In the genomic region with DNA sequence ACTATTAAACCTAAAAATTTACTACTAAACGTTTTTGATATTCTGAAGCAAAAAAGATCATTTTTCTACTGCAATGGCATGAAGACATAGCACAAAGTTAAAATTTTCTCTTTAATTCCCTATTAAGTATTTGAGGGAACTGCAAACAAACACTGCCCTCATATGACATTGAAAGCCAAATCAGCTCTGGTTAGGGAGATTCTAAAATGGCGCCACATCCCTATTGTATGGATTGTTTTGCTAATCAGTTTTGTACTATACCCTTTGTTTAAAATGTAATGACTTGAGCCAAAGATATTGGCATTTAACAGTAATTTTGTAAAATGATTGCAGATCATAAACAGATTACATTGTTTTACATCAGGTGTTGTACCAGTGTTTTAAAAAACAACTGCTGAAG, we compare ENCODE assay signal across 20 cellular contexts.
DNase-seq lines count a peak whose midpoint lies in the region; ATAC-seq, FAIRE-seq and TF ChIP-seq lines count a peak whose summit lies in the region.
"Had no signal": no experiment of that assay in that cellular context is flagged by ENCODE, and none has a peak within 500 bp of the region (broad histone marks: within the 10 kb centered on the region; RNA-seq: fewer than 3 reads in every experiment).

No MANE protein-coding gene starts in this region.

- no peak overlapping the region for H3K23ac ChIP-seq in H1 (ENCODE audit: insufficient read length)

- TF ChIP-seq CTCF in GM12865 (IDR thresholded peaks at IDR 0.05; ENCODE audit: insufficient read depth, low read depth, low read length, missing control alignments) (no peak), H1 (IDR thresholded peaks at IDR 0.05; ENCODE audit: control extremely low read depth in 1 of 3, insufficient read depth in 1 of 3, low read depth in 1 of 3, low read length in 3 of 3) (no peak)

- H3K4ac ChIP-seq in H1 (replicated peaks; ENCODE audit: insufficient read length, low read depth, low read length): no peak overlapping the region

- no peak overlapping the region for H2BK15ac ChIP-seq in H1 (ENCODE audit: low read length)

- H3K9ac ChIP-seq in H1 (replicated peaks in 1 of 4; ENCODE audit: extremely low read depth in 1 of 4, low read depth in 3 of 4, low read length in 3 of 4): 0 out of 7 replicates have a peak overlapping the region, but pooled peaks of 1 of the 4 experiments have one; percentile 31

- H3K56ac ChIP-seq in H1 (replicated peaks; ENCODE audit: insufficient read length, low read depth, low read length): no peak overlapping the region

- CTCF ChIA-PET in H1 (lab: Charles Lee; ENCODE audit: partially characterized antibody): interaction anchor here (1.4 kb wide), 1 partner anchor 61 kb away, joined by 3 read pairs; no protein-coding TSS in a partner anchor

- peaks cover 0 to 10% of the 10 kb centered on the region in 2 experiments; a peak in 2 of 4 replicates for H3K79me2 ChIP-seq in H1 (ENCODE audit: control insufficient read depth in 1 of 2, insufficient read depth in 2 of 2, low read length in 2 of 2)

- no peak overlapping the region for H4K91ac ChIP-seq in H1 (replicated peaks; ENCODE audit: insufficient read length, low read length)

- POLR2A ChIA-PET in H1 (lab: Charles Lee; ENCODE audit: partially characterized antibody): interaction anchor here (0.5 to 3.1 kb wide), 7 partner anchors 10 to 98 kb away, joined by 3 to 21 read pairs (median 4); no protein-coding TSS in a partner anchor

- H3K4me1 ChIP-seq in H1 (replicated peaks in 1 of 4; ENCODE audit: control insufficient read depth in 3 of 4, insufficient read depth in 4 of 4, low read length in 3 of 4): peaks cover 3 to 22% (median 16%) of the 10 kb centered on the region in 4 experiments; a peak in 5 of 7 replicates

- no peak for TF ChIP-seq POLR2A in H1 (IDR thresholded peaks at IDR 0.05; ENCODE audit: control extremely low read depth in 1 of 2, low read depth in 2 of 2, low read length in 2 of 2)

- peak overlapping the region; percentile 70 for H4K5ac ChIP-seq in H1 (ENCODE audit: insufficient read length, low read depth, low read length)

- no peak overlapping the region for H2BK20ac ChIP-seq in H1 (ENCODE audit: low read length)

- no peaks in the 10 kb centered on the region for H4K20me1 ChIP-seq in H1 (replicated peaks in 1 of 2; ENCODE audit: control insufficient read depth in 1 of 2, insufficient read depth in 2 of 2, low read length in 2 of 2)

- H3K14ac ChIP-seq in H1 (ENCODE audit: insufficient read length): no peak overlapping the region

- H2BK12ac ChIP-seq in H1 (ENCODE audit: low read depth, low read length): no peak overlapping the region

- no peaks in the 10 kb centered on the region for H3K79me1 ChIP-seq in H1 (ENCODE audit: low read depth, low read length)

- WGBS in H1 (ENCODE audit: extremely low coverage in 1 of 2, insufficient coverage in 1 of 2, insufficient read length in 1 of 2, insufficient replicate concordance in 2 of 2, low coverage in 1 of 2, low lambda C conversion rate in 2 of 2, missing lambda C conversion rate in 1 of 2), 2 experiments: 0% methylated on average over 2 of the region's 2 CpGs; no CpG with 5 or more reads in 1 of the 2 experiments

- H2AFZ ChIP-seq in H1 (ENCODE audit: low read length): no peak overlapping the region

- no peaks in the 10 kb centered on the region for H3K9me3 ChIP-seq in H1 (ENCODE audit: insufficient read depth in 2 of 2, low read depth in 1 of 2, low read length in 1 of 2)
- H3K9me3 ChIP-seq: BE2C, MG63 had no signal

- H4K8ac ChIP-seq in H1 (ENCODE audit: extremely low read depth, insufficient read depth, low read length): no peak overlapping the region

- peak overlapping the region in 1 of 4 donors; percentile 65 for H3K4me3 Mint-ChIP-seq in IgD-negative memory B cell
- H3K4me3 Mint-ChIP-seq in stimulated activated memory B cell treated with anti-CD40 and anti-IgM and Interleukin-4, amounts not matched to agents 10 μg/mL and 1 μg/mL and 100 μg/mL, for 72 hours: no peak overlapping the region
- H3K4me3 Mint-ChIP-seq: T-helper 1 cell treated with Interleukin-12 subunit alpha and Interleukin-12 subunit beta and Interleukin-4 antibody, amounts not matched to agents 30 μg/mL and 1 μg/mL, for 36 hours had no signal

- H3K36me3 Mint-ChIP-seq in IgD-negative memory B cell: peaks cover 2% of the 10 kb centered on the region
- peaks cover 6% of the 10 kb centered on the region for H3K36me3 Mint-ChIP-seq in stimulated activated memory B cell treated with anti-CD40 and anti-IgM and Interleukin-4, amounts not matched to agents 10 μg/mL and 1 μg/mL and 100 μg/mL, for 72 hours

- no peak overlapping the region for H2AK5ac ChIP-seq in H1 (ENCODE audit: low read depth, low read length)

- H3K18ac ChIP-seq in H1 (ENCODE audit: extremely low read depth, low read length): no peak overlapping the region

- no peak for ATAC-seq in stimulated activated memory B cell treated with anti-CD40 and anti-IgM and Interleukin-4, amounts not matched to agents 10 μg/mL and 1 μg/mL and 100 μg/mL, for 72 hours
- ATAC-seq in HG03280 (IDR thresholded peaks at IDR 0.05; ENCODE audit: unreplicated experiment): no peak

- H3K27me3 Mint-ChIP-seq in IgD-negative memory B cell: peaks cover 2% of the 10 kb centered on the region
- H3K27me3 Mint-ChIP-seq in stimulated activated memory B cell treated with anti-CD40 and anti-IgM and Interleukin-4, amounts not matched to agents 10 μg/mL and 1 μg/mL and 100 μg/mL, for 72 hours: no peaks in the 10 kb centered on the region

- H3K27me3 ChIP-seq in H1 (replicated peaks in 1 of 4; ENCODE audit: control insufficient read depth in 3 of 4, extremely low read depth in 1 of 4, insufficient read depth in 3 of 4, low read length in 3 of 4): no peaks in the 10 kb centered on the region
- H3K27me3 ChIP-seq: BE2C, MG63 had no signal

- H3K36me3 ChIP-seq in H1 (ENCODE audit: control insufficient read depth in 2 of 4, insufficient read depth in 4 of 4, low read length in 3 of 4): peaks cover 16 to 64% (median 40%) of the 10 kb centered on the region in 4 experiments
- H3K36me3 ChIP-seq: BE2C, MG63 had no signal

- H2BK120ac ChIP-seq in H1 (replicated peaks; ENCODE audit: low read depth, low read length): no peak overlapping the region

- peak overlapping the region; percentile 82 for H3K27ac ChIP-seq in H1 (ENCODE audit: low read depth, low read length)

- FAIRE-seq in H1 (lab: Jason Lieb, UNC) (no peak), HTR-8/SVneo (lab: Jason Lieb, UNC) (no peak)

- H3K23me2 ChIP-seq in H1 (ENCODE audit: low read depth, low read length): no peaks in the 10 kb centered on the region

- H2BK5ac ChIP-seq in H1 (ENCODE audit: low read depth, low read length): peak overlapping the region; percentile 28; the same call in 1 of the 2 replicates

- no peaks in the 10 kb centered on the region for H3K9me3 Mint-ChIP-seq in IgD-negative memory B cell
- H3K9me3 Mint-ChIP-seq in stimulated activated memory B cell treated with anti-CD40 and anti-IgM and Interleukin-4, amounts not matched to agents 10 μg/mL and 1 μg/mL and 100 μg/mL, for 72 hours: no peaks in the 10 kb centered on the region
- H3K9me3 Mint-ChIP-seq: CD4-positive, alpha-beta memory T cell; T-helper 1 cell treated with Interleukin-12 subunit alpha and Interleukin-12 subunit beta and Interleukin-4 antibody, amounts not matched to agents 30 μg/mL and 1 μg/mL, for 36 hours had no signal

- TF ChIP-seq EP300 in H1 (IDR thresholded peaks at IDR 0.05; ENCODE audit: borderline replicate concordance in 1 of 2, low read depth in 2 of 2, low read length in 2 of 2): no peak

- no peak for TF ChIP-seq RAD21 in H1 (IDR thresholded peaks at IDR 0.05 in 1 of 2, conservative IDR thresholded peaks at IDR 0.05 in 1 of 2; ENCODE audit: low read depth in 2 of 2, low read length in 2 of 2)

- DNase-seq in GM12865 (ENCODE audit: low read depth) (peak; percentile 18), H1 (ENCODE audit: low read depth in 1 of 2, low spot score in 2 of 2) (no peak), AG08395 (ENCODE audit: low spot score) (no peak), HTR-8/SVneo (ENCODE audit: insufficient read length, low spot score) (no peak)
- DNase-seq: ACHN; BE2C; CD4-positive, alpha-beta memory T cell; DMS 273 treated with DMSO at 0.1 percent for 48 hours; GOT3; KG1; MG63; NCI-H1105 treated with DMSO at 0.1 percent for 48 hours; NCI-H187; NCI-H446 treated with DMSO at 0.1 percent for 48 hours; NCI-H774; SHP77 treated with DMSO at 0.1 percent for 48 hours had no signal

- peaks cover 16 to 20% (median 19%) of the 10 kb centered on the region in 3 donors for H3K4me1 Mint-ChIP-seq in IgD-negative memory B cell
- peaks cover 13% of the 10 kb centered on the region for H3K4me1 Mint-ChIP-seq in stimulated activated memory B cell treated with anti-CD40 and anti-IgM and Interleukin-4, amounts not matched to agents 10 μg/mL and 1 μg/mL and 100 μg/mL, for 72 hours
- H3K4me1 Mint-ChIP-seq: CD4-positive, alpha-beta memory T cell had no signal

- peak overlapping the region in 2 of 3 donors; percentile 92 to 95 for H3K27ac Mint-ChIP-seq in IgD-negative memory B cell
- H3K27ac Mint-ChIP-seq in stimulated activated memory B cell treated with anti-CD40 and anti-IgM and Interleukin-4, amounts not matched to agents 10 μg/mL and 1 μg/mL and 100 μg/mL, for 72 hours: peak overlapping the region; percentile 82
- H3K27ac Mint-ChIP-seq: CD4-positive, alpha-beta memory T cell; T-helper 1 cell treated with Interleukin-12 subunit alpha and Interleukin-12 subunit beta and Interleukin-4 antibody, amounts not matched to agents 30 μg/mL and 1 μg/mL, for 36 hours had no signal

- H3K4me2 ChIP-seq in H1 (ENCODE audit: insufficient read depth in 1 of 2, low read depth in 2 of 2, low read length in 2 of 2): peak overlapping the region; percentile 16 to 53

- peak overlapping the region; percentile 73 for H3K4me3 ChIP-seq in GM12865 (ENCODE audit: low read depth, low read length)
- peak overlapping the region in 1 of 4 experiments; percentile 35; a peak in 2 of 8 replicates for H3K4me3 ChIP-seq in H1 (ENCODE audit: extremely low read depth in 1 of 4, insufficient read depth in 2 of 4, low read depth in 3 of 4, low read length in 4 of 4)
- H3K4me3 ChIP-seq: MG63 had no signal

TF ChIP-seq in H1, 55 proteins besides CTCF, POLR2A, EP300 and RAD21:
- TF ChIP-seq SIX5 (IDR thresholded peaks at IDR 0.05; ENCODE audit: low read depth, low read length): no peak
- TF ChIP-seq TAF7 (optimal IDR thresholded peaks at IDR 0.05; ENCODE audit: borderline replicate concordance, low read depth, low read length): no peak
- TF ChIP-seq YY1 (IDR thresholded peaks at IDR 0.05; ENCODE audit: low read depth, low read length): no peak
- TF ChIP-seq SUZ12 (IDR thresholded peaks at IDR 0.05; ENCODE audit: low read length): no peak
- no peak for TF ChIP-seq RBBP5 (IDR thresholded peaks at IDR 0.05; ENCODE audit: borderline replicate concordance, low read depth, low read length)
- no peak for TF ChIP-seq HDAC6 (IDR thresholded peaks at IDR 0.05; ENCODE audit: low read depth, low read length)
- TF ChIP-seq EGR1 (IDR thresholded peaks at IDR 0.05; ENCODE audit: borderline replicate concordance, low read depth, low read length): no peak
- TF ChIP-seq POU5F1 (IDR thresholded peaks at IDR 0.05; ENCODE audit: low read depth, low read length): no peak
- TF ChIP-seq RFX5 (IDR thresholded peaks at IDR 0.05; ENCODE audit: borderline replicate concordance, low read depth, low read length): no peak
- no peak for TF ChIP-seq SIRT6 (IDR thresholded peaks at IDR 0.05; ENCODE audit: low read length)
